ENCODE assay signal across 10 cellular contexts in genomic region chr3:72977463-72977862, GRCh38.
DNase-seq lines count a peak whose midpoint lies in the region; ATAC-seq and TF ChIP-seq lines count a peak whose summit lies in the region.
"Had no signal": no experiment of that assay in that cellular context is flagged by ENCODE, and none has a peak within 500 bp of the region (broad histone marks: within the 10 kb centered on the region; RNA-seq: fewer than 3 reads in every experiment).

No MANE protein-coding gene starts in this region.

- no peak overlapping the region for H3K27ac ChIP-seq in coronary artery

- H3K4me3 ChIP-seq in coronary artery, result no peak overlapping the region

- DNase-seq in activated CD4-positive, alpha-beta T cell treated with anti-CD3 and anti-CD28 coated beads for 48 hours, result peak; percentile 33
- DNase-seq in activated CD4-positive, alpha-beta T cell treated with anti-CD3 and anti-CD28 coated beads, Interleukin-2, amount 50 U/mL, for 48 hours, result no peak
- peak; percentile 28 for DNase-seq in stimulated activated CD8-positive, alpha-beta memory T cell treated with anti-CD3 and anti-CD28 coated beads, Interleukin-4, amount 100 ng/mL, for 48 hours
- DNase-seq in NCI-H2227 treated with DMSO at 0.1 percent for 48 hours (lab: John Stamatoyannopoulos, UW), result no peak
- no peak for DNase-seq in coronary artery (ENCODE audit: low spot score)
- DNase-seq: activated CD4-positive, alpha-beta T cell treated with anti-CD3 and anti-CD28 coated beads, Interleukin-2, amount 10 ng/mL, durations not matched to agents 7 days and 5 days; kidney glomerular epithelial cell had no signal

- no peak for TF ChIP-seq CTCF in coronary artery (IDR thresholded peaks at IDR 0.05)

- peak; percentile 76 for ATAC-seq in GM21723 (IDR thresholded peaks at IDR 0.05; ENCODE audit: unreplicated experiment)
- peak; percentile 63 for ATAC-seq in HG03520 (IDR thresholded peaks at IDR 0.05; ENCODE audit: unreplicated experiment)
- ATAC-seq in HG02840 (IDR thresholded peaks at IDR 0.05; ENCODE audit: low FRiP score, unreplicated experiment), result no peak

Comparison
In these comparisons a context has a peak if more than half of its experiments do, and no peak if none do; other contexts are left out.
1. DNase-seq: peak in activated CD4-positive, alpha-beta T cell treated with anti-CD3 and anti-CD28 coated beads for 48 hours (single experiment) and stimulated activated CD8-positive, alpha-beta memory T cell treated with anti-CD3 and anti-CD28 coated beads, Interleukin-4, amount 100 ng/mL, for 48 hours (single experiment); none in activated CD4-positive, alpha-beta T cell treated with anti-CD3 and anti-CD28 coated beads, Interleukin-2, amount 50 U/mL, for 48 hours (0 of 2), NCI-H2227 treated with DMSO at 0.1 percent for 48 hours (single experiment) and coronary artery (single experiment).